ENCODE assay signal across 18 cellular contexts in genomic region chr5:139064613-139065012, GRCh38.
A peak's percentile ranks its signal among the peaks of the same experiment; 100 is the strongest.
DNase-seq lines count a peak whose midpoint lies in the region; ATAC-seq and TF ChIP-seq lines count a peak whose summit lies in the region.
"Had no signal": no experiment of that assay in that cellular context is flagged by ENCODE, and none has a peak within 500 bp of the region (broad histone marks: within the 10 kb centered on the region; RNA-seq: fewer than 3 reads in every experiment).

No MANE protein-coding gene starts in this region.

- peaks cover 15% of the 10 kb centered on the region for H3F3A ChIP-seq in PC-9 (ENCODE audit: insufficient read depth, low read depth)

- H3K79me2 ChIP-seq in PC-9 (ENCODE audit: low read depth) = no peaks in the 10 kb centered on the region

- no peak overlapping the region for H3K27ac Mint-ChIP-seq in type B pancreatic cell
- H3K27ac Mint-ChIP-seq: activated CD4-positive, alpha-beta T cell treated with anti-CD3 and anti-CD28 coated beads for 36 hours; activated naive CD8-positive, alpha-beta T cell treated with anti-CD3 and anti-CD28 coated beads for 36 hours; CD4-positive, alpha-beta memory T cell had no signal

- no peaks in the 10 kb centered on the region for H3K27me3 Mint-ChIP-seq in type B pancreatic cell
- H3K27me3 Mint-ChIP-seq: activated CD4-positive, alpha-beta T cell treated with anti-CD3 and anti-CD28 coated beads for 36 hours; activated naive CD8-positive, alpha-beta T cell treated with anti-CD3 and anti-CD28 coated beads for 36 hours; CD4-positive, alpha-beta memory T cell; central memory CD8-positive, alpha-beta T cell had no signal

- no peaks in the 10 kb centered on the region for H3K9me3 ChIP-seq in PC-9 (ENCODE audit: insufficient read depth, low read depth)
- H3K9me3 ChIP-seq: Peyer's patch, tibial nerve had no signal

- no TSS peak for BruUV-seq in PC-9 (replicated peaks; lab: Mats Ljungman, UMichigan)

- peak; percentile 42 for ATAC-seq in left colon
- no peak for ATAC-seq in HG02981 (IDR thresholded peaks at IDR 0.05; ENCODE audit: unreplicated experiment)
- ATAC-seq: activated CD4-positive, alpha-beta T cell treated with anti-CD3 and anti-CD28 coated beads for 36 hours had no signal

- H3K4me3 ChIP-seq in PC-9 = no peak overlapping the region
- H3K4me3 ChIP-seq: Peyer's patch, tibial nerve had no signal

- TF ChIP-seq CTCF in PC-9 (conservative IDR thresholded peaks at IDR 0.05) (no peak), type B pancreatic cell (conservative IDR thresholded peaks at IDR 0.05) (no peak)

- peaks cover 38% of the 10 kb centered on the region for H3K4me1 ChIP-seq in PC-9 (replicated peaks; ENCODE audit: insufficient read depth)

- peak overlapping the region; percentile 42; the same call in 1 of the 2 replicates for H3K27ac ChIP-seq in PC-9
- H3K27ac ChIP-seq: Peyer's patch, tibial nerve had no signal

- H3K4me2 ChIP-seq in PC-9 = peak overlapping the region; percentile 65

- POLR2A ChIA-PET in PC-9 (lab: Charles Lee; ENCODE audit: unreplicated experiment) = no interaction called here

- peaks cover 36% of the 10 kb centered on the region for H3K4me1 Mint-ChIP-seq in type B pancreatic cell (ENCODE audit: unreplicated experiment)

- intact Hi-C loops in PC-9 (cut with micrococcal nuclease; ENCODE audit: unreplicated experiment) (no loop called here), left colon (cut with DNase I, micrococcal nuclease) (no loop called here)

- H2AFZ ChIP-seq in PC-9 = no peak overlapping the region

- no peaks in the 10 kb centered on the region for H3K36me3 ChIP-seq in PC-9 (ENCODE audit: low read depth)
- H3K36me3 ChIP-seq: Peyer's patch, tibial nerve had no signal

- peaks cover 3% of the 10 kb centered on the region for H3K36me3 Mint-ChIP-seq in type B pancreatic cell

- no peaks in the 10 kb centered on the region for H3K27me3 ChIP-seq in PC-9 (ENCODE audit: insufficient read depth, low read depth)
- H3K27me3 ChIP-seq: Peyer's patch, tibial nerve had no signal

- no peaks in the 10 kb centered on the region for H4K20me1 ChIP-seq in PC-9 (ENCODE audit: insufficient read depth)

- no peaks in the 10 kb centered on the region for H3K9me3 Mint-ChIP-seq in type B pancreatic cell
- H3K9me3 Mint-ChIP-seq: activated naive CD8-positive, alpha-beta T cell treated with anti-CD3 and anti-CD28 coated beads for 36 hours; CD4-positive, alpha-beta memory T cell; central memory CD8-positive, alpha-beta T cell had no signal

- DNase-seq in NCI-H1092 treated with DMSO at 0.1 percent for 48 hours (lab: John Stamatoyannopoulos, UW) = peak; percentile 10
- DNase-seq in NCI-H1092 (lab: John Stamatoyannopoulos, UW) = no peak
- DNase-seq in PC-9 = peak; percentile 35 to 88
- DNase-seq in left colon = no peak
- DNase-seq in type B pancreatic cell (ENCODE audit: extremely low spot score, unreplicated experiment) = peak; percentile 2
- no peak for DNase-seq in NCI-H1436 (lab: John Stamatoyannopoulos, UW)
- DNase-seq in NCI-H524 (lab: John Stamatoyannopoulos, UW) = no peak
- DNase-seq: activated CD4-positive, alpha-beta T cell treated with anti-CD3 and anti-CD28 coated beads for 36 hours; activated naive CD8-positive, alpha-beta T cell treated with anti-CD3 and anti-CD28 coated beads for 36 hours; CD4-positive, alpha-beta memory T cell; NCI-H446; Peyer's patch; stimulated activated CD4-positive, alpha-beta T cell treated with anti-CD3 and anti-CD28 coated beads, Interleukin-1b, Interleukin-23, amount 100 ng/mL, for 48 hours; stimulated activated CD8-positive, alpha-beta memory T cell treated with anti-CD3 and anti-CD28 coated beads, Interleukin-4, amount 100 ng/mL, for 48 hours; T-helper 2 cell had no signal

- no peak overlapping the region for H3K4me3 Mint-ChIP-seq in type B pancreatic cell
- H3K4me3 Mint-ChIP-seq: activated CD4-positive, alpha-beta T cell treated with anti-CD3 and anti-CD28 coated beads for 36 hours; activated naive CD8-positive, alpha-beta T cell treated with anti-CD3 and anti-CD28 coated beads for 36 hours; CD4-positive, alpha-beta memory T cell; central memory CD8-positive, alpha-beta T cell had no signal

- H3K9me2 ChIP-seq in PC-9 (ENCODE audit: insufficient read depth) = no peaks in the 10 kb centered on the region

- CTCF ChIA-PET in PC-9 (lab: Charles Lee) = no interaction called here

Comparison
In these comparisons a context has a peak if more than half of its experiments do, and no peak if none do; other contexts are left out.
1. DNase-seq: peak in NCI-H1092 treated with DMSO at 0.1 percent for 48 hours (single experiment), PC-9 (2 of 2) and type B pancreatic cell (single experiment); none in NCI-H1092 (single experiment), left colon (0 of 2), NCI-H1436 (single experiment) and NCI-H524 (0 of 2).